In the genomic region with DNA sequence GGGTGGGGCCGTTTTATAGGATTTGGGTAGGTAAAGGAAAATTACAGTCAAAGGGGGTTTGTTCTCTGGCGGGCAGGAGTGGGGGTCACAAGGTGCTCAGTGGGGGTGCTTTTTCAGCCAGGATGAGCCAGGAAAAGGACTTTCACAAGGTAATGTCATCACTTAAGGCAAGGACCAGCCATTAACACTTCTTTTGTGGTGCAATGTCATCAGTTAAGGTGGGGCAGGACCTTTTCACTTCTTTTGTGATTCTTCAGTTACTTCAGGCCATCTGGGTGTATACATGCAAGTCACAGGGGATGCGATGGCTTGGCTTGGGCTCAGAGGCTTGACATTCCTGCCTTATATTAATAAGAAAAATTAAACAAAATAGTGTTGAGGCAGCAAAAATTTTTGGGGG, we compare ENCODE assay signal across 7 cellular contexts.
DNase-seq lines count a peak whose midpoint lies in the region; ATAC-seq and TF ChIP-seq lines count a peak whose summit lies in the region.
"Not testable (repeated sequence)": the region's sequence is repeated elsewhere in the genome, so short reads cannot be mapped to it uniquely, and the experiment has no call there.

No MANE protein-coding gene starts in this region.

- peak overlapping the region; percentile 65; the same call in 1 of the 2 replicates for H3K4me2 ChIP-seq in GM23338

- H3K27me3 Mint-ChIP-seq in CD8-positive, alpha-beta T cell (ENCODE audit: low read depth); T-cell; central memory CD8-positive, alpha-beta T cell: not testable (repeated sequence)
- H3K27me3 Mint-ChIP-seq in GM23338 (ENCODE audit: insufficient read depth, low read depth, poor library complexity) (peaks cover 12% of the 10 kb centered on the region), endodermal cell (ENCODE audit: insufficient read depth) (peaks cover 32% of the 10 kb centered on the region)

- not testable (repeated sequence) for DNase-seq in CD8-positive, alpha-beta T cell; T-cell; central memory CD8-positive, alpha-beta T cell (ENCODE audit: low spot score in 2 of 2)
- DNase-seq in GM23338 (ENCODE audit: low spot score): peak; percentile 51
- DNase-seq in endodermal cell: peak; percentile 60

- H3K9me2 ChIP-seq in GM23338 (ENCODE audit: insufficient read depth): not testable (repeated sequence)

- H3K79me2 ChIP-seq in GM23338 (replicated peaks; ENCODE audit: insufficient read depth): not testable (repeated sequence)

- not testable (repeated sequence) for H3K36me3 ChIP-seq in CD8-positive, alpha-beta T cell (ENCODE audit: insufficient read depth, low read length); GM23338 (ENCODE audit: insufficient read depth); HUES6 (ENCODE audit: control insufficient read depth, insufficient read depth, low read length); endodermal cell (ENCODE audit: control insufficient read depth, insufficient read depth, low read length); iPS-20b (ENCODE audit: insufficient read depth, low read depth, low read length)

- H3K27me3 ChIP-seq in CD8-positive, alpha-beta T cell (ENCODE audit: insufficient read depth, low read length); GM23338 (ENCODE audit: insufficient read depth); HUES6 (ENCODE audit: control insufficient read depth, insufficient read depth, low read length); iPS-20b (ENCODE audit: insufficient read depth, low read length): not testable (repeated sequence)
- peaks cover 35% of the 10 kb centered on the region for H3K27me3 ChIP-seq in endodermal cell (ENCODE audit: control insufficient read depth, insufficient read depth, low read length, poor library complexity, severe bottlenecking)

- H3K9me3 ChIP-seq in CD8-positive, alpha-beta T cell (ENCODE audit: low read length); HUES6 (ENCODE audit: control insufficient read depth, insufficient read depth, low read depth, low read length); endodermal cell (ENCODE audit: control insufficient read depth, low read length); iPS-20b (ENCODE audit: insufficient read depth, low read depth, low read length): not testable (repeated sequence)

- not testable (repeated sequence) for H3K4me3 Mint-ChIP-seq in CD8-positive, alpha-beta T cell; GM23338; T-cell; endodermal cell
- peak overlapping the region; percentile 69 for H3K4me3 Mint-ChIP-seq in central memory CD8-positive, alpha-beta T cell

- POLR2A ChIA-PET in CD8-positive, alpha-beta T cell (lab: Charles Lee); T-cell (lab: Charles Lee): not testable (repeated sequence)

- H3K36me3 Mint-ChIP-seq in CD8-positive, alpha-beta T cell; T-cell; central memory CD8-positive, alpha-beta T cell (ENCODE audit: insufficient read depth); endodermal cell (ENCODE audit: low read depth): not testable (repeated sequence)
- peaks cover 54% of the 10 kb centered on the region for H3K36me3 Mint-ChIP-seq in GM23338 (ENCODE audit: low read depth)

- not testable (repeated sequence) for H3K4me3 ChIP-seq in CD8-positive, alpha-beta T cell (ENCODE audit: low read depth, low read length); GM23338; HUES6 (ENCODE audit: low read depth, low read length); endodermal cell (ENCODE audit: low read length); iPS-20b (ENCODE audit: low read length)

- CTCF ChIA-PET in CD8-positive, alpha-beta T cell (lab: Charles Lee); T-cell (lab: Charles Lee): not testable (repeated sequence)

- H3K27ac Mint-ChIP-seq in CD8-positive, alpha-beta T cell: peak overlapping the region; percentile 85
- peak overlapping the region; percentile 95 for H3K27ac Mint-ChIP-seq in GM23338
- peak overlapping the region; percentile 68 to 83 for H3K27ac Mint-ChIP-seq in T-cell
- peak overlapping the region; percentile 93 for H3K27ac Mint-ChIP-seq in central memory CD8-positive, alpha-beta T cell (ENCODE audit: low read depth)
- peak overlapping the region; percentile 80 for H3K27ac Mint-ChIP-seq in endodermal cell

- H3K27ac ChIP-seq in CD8-positive, alpha-beta T cell (ENCODE audit: low read depth, low read length); endodermal cell (ENCODE audit: low read depth, low read length): not testable (repeated sequence)
- peak overlapping the region; percentile 99 for H3K27ac ChIP-seq in GM23338 (ENCODE audit: low read depth)
- peak overlapping the region; percentile 92 for H3K27ac ChIP-seq in HUES6 (ENCODE audit: low read depth, low read length)
- H3K27ac ChIP-seq in iPS-20b (ENCODE audit: low read length): peak overlapping the region; percentile 68

- not testable (repeated sequence) for TF ChIP-seq CTCF in CD8-positive, alpha-beta T cell (IDR thresholded peaks at IDR 0.05); GM23338 (conservative IDR thresholded peaks at IDR 0.05; ENCODE audit: low read depth in 2 of 2); endodermal cell (conservative IDR thresholded peaks at IDR 0.05)

- not testable (repeated sequence) for H3K9me3 Mint-ChIP-seq in CD8-positive, alpha-beta T cell
- H3K9me3 Mint-ChIP-seq in GM23338 (peaks cover 32% of the 10 kb centered on the region), T-cell (peaks cover 0 to 16% (median 13%) of the 10 kb centered on the region in 3 donors), endodermal cell (peaks cover 18% of the 10 kb centered on the region)
- H3K9me3 Mint-ChIP-seq in central memory CD8-positive, alpha-beta T cell: peaks cover 12% of the 10 kb centered on the region

- peaks cover 22% of the 10 kb centered on the region for H3K4me1 Mint-ChIP-seq in CD8-positive, alpha-beta T cell (ENCODE audit: low read depth)
- peaks cover 64% of the 10 kb centered on the region for H3K4me1 Mint-ChIP-seq in GM23338
- H3K4me1 Mint-ChIP-seq in T-cell: peaks cover 0 to 46% (median 9%) of the 10 kb centered on the region in 3 donors
- H3K4me1 Mint-ChIP-seq in central memory CD8-positive, alpha-beta T cell: peaks cover 58% of the 10 kb centered on the region
- H3K4me1 Mint-ChIP-seq in endodermal cell: peaks cover 58% of the 10 kb centered on the region

- not testable (repeated sequence) for H3K4me1 ChIP-seq in CD8-positive, alpha-beta T cell (ENCODE audit: insufficient read depth, low read length); endodermal cell (ENCODE audit: control insufficient read depth, insufficient read depth, low read length)
- H3K4me1 ChIP-seq in GM23338 (ENCODE audit: insufficient read depth) (peaks cover 26% of the 10 kb centered on the region), HUES6 (ENCODE audit: control insufficient read depth, insufficient read depth, low read length) (peaks cover 27% of the 10 kb centered on the region), iPS-20b (ENCODE audit: insufficient read depth, low read length) (peaks cover 17% of the 10 kb centered on the region)

- peak overlapping the region; percentile 65 for H3K9ac ChIP-seq in HUES6 (ENCODE audit: low read length)
- H3K9ac ChIP-seq in endodermal cell (ENCODE audit: extremely low read depth, low read length, poor library complexity, severe bottlenecking); iPS-20b (ENCODE audit: low read depth, low read length): not testable (repeated sequence)

- not testable (repeated sequence) for H2AFZ ChIP-seq in GM23338

- H3F3A ChIP-seq in GM23338 (replicated peaks; ENCODE audit: low read depth): not testable (repeated sequence)

- intact Hi-C loops in CD8-positive, alpha-beta T cell (cut with DNase I, micrococcal nuclease): not testable (repeated sequence)

- 21% methylated on average over 2 of the region's 3 CpGs; no CpG with 5 or more reads in 1 of the 2 experiments for WGBS in endodermal cell (ENCODE audit: insufficient coverage in 1 of 2, insufficient read length in 1 of 2), 2 experiments

- not testable (repeated sequence) for H4K20me1 ChIP-seq in GM23338 (replicated peaks; ENCODE audit: insufficient read depth)

- ATAC-seq in CD8-positive, alpha-beta T cell; GM23338; T-cell (replicated peaks in 1 of 4); central memory CD8-positive, alpha-beta T cell (replicated peaks; ENCODE audit: extremely low read depth, poor library complexity, severe bottlenecking): not testable (repeated sequence)
